Comparison of ENCODE assay signal across 18 cellular contexts in genomic region chr17:72706396-72706981, GRCh38.
DNase-seq lines count a peak whose midpoint lies in the region; ATAC-seq and TF ChIP-seq lines count a peak whose summit lies in the region.
"Had no signal": no experiment of that assay in that cellular context is flagged by ENCODE, and none has a peak within 500 bp of the region (broad histone marks: within the 10 kb centered on the region; RNA-seq: fewer than 3 reads in every experiment).

No MANE protein-coding gene starts in this region.

- H3K4me3 Mint-ChIP-seq in activated T-helper 17 cell treated with anti-CD3 and anti-CD28 coated beads, Interleukin-2, amount 50 U/mL, for 72 hours, result peak overlapping the region; percentile 57
- no peak overlapping the region for H3K4me3 Mint-ChIP-seq in neural progenitor cell
- H3K4me3 Mint-ChIP-seq: CD4-positive, CD25-positive, alpha-beta regulatory T cell; endodermal cell had no signal

- H3K79me2 ChIP-seq in neural progenitor cell (ENCODE audit: low read depth), result no peaks in the 10 kb centered on the region

- peak overlapping the region; percentile 83 for H3K27ac Mint-ChIP-seq in activated T-helper 17 cell treated with anti-CD3 and anti-CD28 coated beads, Interleukin-2, amount 50 U/mL, for 72 hours
- no peak overlapping the region for H3K27ac Mint-ChIP-seq in neural progenitor cell
- H3K27ac Mint-ChIP-seq: endodermal cell had no signal

- no peaks in the 10 kb centered on the region for H3K9me3 ChIP-seq in neural progenitor cell (ENCODE audit: low read depth)

- no peak overlapping the region for H3K4me3 ChIP-seq in neural progenitor cell
- H3K4me3 ChIP-seq: Peyer's patch had no signal

- no peaks in the 10 kb centered on the region for H3K27me3 ChIP-seq in neural progenitor cell
- H3K27me3 ChIP-seq: Peyer's patch had no signal

- H3F3A ChIP-seq in neural progenitor cell (ENCODE audit: low read depth), result peaks cover 5% of the 10 kb centered on the region

- H3K4me1 Mint-ChIP-seq in activated T-helper 17 cell treated with anti-CD3 and anti-CD28 coated beads, Interleukin-2, amount 50 U/mL, for 72 hours, result peaks cover 31% of the 10 kb centered on the region
- H3K4me1 Mint-ChIP-seq in neural progenitor cell, result no peaks in the 10 kb centered on the region

- no peak overlapping the region for H3K9ac ChIP-seq in neural progenitor cell

- H3K36me3 Mint-ChIP-seq in activated T-helper 17 cell treated with anti-CD3 and anti-CD28 coated beads, Interleukin-2, amount 50 U/mL, for 72 hours (ENCODE audit: low read depth), result no peaks in the 10 kb centered on the region
- no peaks in the 10 kb centered on the region for H3K36me3 Mint-ChIP-seq in neural progenitor cell

- H2AFZ ChIP-seq in neural progenitor cell (replicated peaks), result no peak overlapping the region

- no peaks in the 10 kb centered on the region for H4K20me1 ChIP-seq in neural progenitor cell (ENCODE audit: low read depth)

- H3K27ac ChIP-seq in neural progenitor cell, result peak overlapping the region; percentile 69
- H3K27ac ChIP-seq: Peyer's patch had no signal

- no peak for TF ChIP-seq CTCF in neural progenitor cell (IDR thresholded peaks at IDR 0.05)

- no peaks in the 10 kb centered on the region for H3K36me3 ChIP-seq in neural progenitor cell
- H3K36me3 ChIP-seq: Peyer's patch had no signal

- H3K27me3 Mint-ChIP-seq in activated T-helper 17 cell treated with anti-CD3 and anti-CD28 coated beads, Interleukin-2, amount 50 U/mL, for 72 hours, result no peaks in the 10 kb centered on the region
- H3K27me3 Mint-ChIP-seq in neural progenitor cell (ENCODE audit: insufficient read depth, low read depth), result peaks cover 2% of the 10 kb centered on the region
- H3K27me3 Mint-ChIP-seq: CD4-positive, CD25-positive, alpha-beta regulatory T cell had no signal

- H3K4me2 ChIP-seq in neural progenitor cell, result no peak overlapping the region

- peaks cover 4% of the 10 kb centered on the region for H3K9me3 Mint-ChIP-seq in activated T-helper 17 cell treated with anti-CD3 and anti-CD28 coated beads, Interleukin-2, amount 50 U/mL, for 72 hours
- H3K9me3 Mint-ChIP-seq in neural progenitor cell, result peaks cover 5% of the 10 kb centered on the region

- peak; percentile 14 for DNase-seq in SIG-M5 treated with dmso at 0.1 percent for 504 hours (lab: John Stamatoyannopoulos, UW; ENCODE audit: unreplicated experiment)
- DNase-seq in SIG-M5 (lab: John Stamatoyannopoulos, UW), result no peak
- DNase-seq in neural progenitor cell (ENCODE audit: low spot score), result peak; percentile 24
- DNase-seq in stimulated activated CD4-positive, alpha-beta T cell treated with anti-CD3 and anti-CD28 coated beads, Interleukin-4, amount 100 ng/mL, for 1 hour, result no peak
- DNase-seq: aorta; endodermal cell; H7; Kasumi-1; left colon; NCI-H1105 treated with DMSO at 0.1 percent for 48 hours; Peyer's patch; stimulated activated CD4-positive, alpha-beta T cell treated with anti-CD3 and anti-CD28 coated beads, Interleukin-4, amount 100 ng/mL, for 4 hours; stimulated activated CD8-positive, alpha-beta memory T cell treated with anti-CD3 and anti-CD28 coated beads, Interleukin-4, amount 100 ng/mL, for 48 hours had no signal

- ATAC-seq in HG02759 (IDR thresholded peaks at IDR 0.05; ENCODE audit: unreplicated experiment) (peak; percentile 28), HG02885 (IDR thresholded peaks at IDR 0.05; ENCODE audit: poor library complexity, unreplicated experiment) (no peak), HG03045 (IDR thresholded peaks at IDR 0.05; ENCODE audit: unreplicated experiment) (no peak)
- no peak for ATAC-seq in activated T-helper 17 cell treated with anti-CD3 and anti-CD28 coated beads, Interleukin-2, amount 50 U/mL, for 72 hours (replicated peaks)
- ATAC-seq: left colon had no signal

- H3K4me1 ChIP-seq in neural progenitor cell, result peaks cover 5% of the 10 kb centered on the region
- H3K4me1 ChIP-seq: Peyer's patch had no signal

Comparison
In these comparisons a context has a peak if more than half of its experiments do, and no peak if none do; other contexts are left out.
1. DNase-seq: peak in SIG-M5 treated with dmso at 0.1 percent for 504 hours (single experiment) and neural progenitor cell (single experiment); none in SIG-M5 (single experiment) and stimulated activated CD4-positive, alpha-beta T cell treated with anti-CD3 and anti-CD28 coated beads, Interleukin-4, amount 100 ng/mL, for 1 hour (single experiment).